Comparison of ENCODE assay signal across 23 cellular contexts in the genomic region with DNA sequence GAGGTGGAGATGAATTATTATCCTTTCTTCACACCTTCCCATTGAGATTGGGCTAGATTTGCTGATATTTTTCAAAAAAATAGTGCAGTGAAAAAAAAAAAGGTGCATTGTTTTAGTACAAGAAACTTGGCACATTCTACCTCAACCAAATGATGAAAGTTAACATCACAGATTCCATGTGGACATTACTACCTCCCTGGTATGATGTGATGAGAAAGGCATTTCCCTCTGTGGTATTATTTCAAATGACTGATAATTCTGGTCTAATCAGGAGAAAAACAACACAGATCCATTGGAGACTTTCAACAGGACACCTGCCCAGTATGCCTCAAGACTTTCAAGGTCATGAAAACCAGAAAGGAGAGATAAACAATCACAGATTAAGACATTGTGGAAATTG.
A peak's percentile ranks its signal among the peaks of the same experiment; 100 is the strongest.
DNase-seq lines count a peak whose midpoint lies in the region; ATAC-seq and TF ChIP-seq lines count a peak whose summit lies in the region.
"Had no signal": no experiment of that assay in that cellular context is flagged by ENCODE, and none has a peak within 500 bp of the region (broad histone marks: within the 10 kb centered on the region; RNA-seq: fewer than 3 reads in every experiment).

No MANE protein-coding gene starts in this region.

- H3K4me3 ChIP-seq in epithelial cell of proximal tubule (ENCODE audit: low read depth, low read length): no peak overlapping the region
- H3K4me3 ChIP-seq: ascending aorta, colonic mucosa, HAP-1, lower lobe of right lung, SJCRH30, thoracic aorta had no signal

- peak; percentile 17 for DNase-seq in HS-27A (ENCODE audit: low read depth)
- DNase-seq in SW 1271 (lab: John Stamatoyannopoulos, UW): peak; percentile 11 to 26
- DNase-seq in epithelial cell of proximal tubule (ENCODE audit: low read depth): peak; percentile 26
- DNase-seq in renal cortical epithelial cell (ENCODE audit: low read depth): peak; percentile 78
- no peak for DNase-seq in putamen (ENCODE audit: low spot score)
- no peak for DNase-seq in stimulated activated CD4-positive, alpha-beta T cell treated with anti-CD3 and anti-CD28 coated beads, Interleukin-4, amount 100 ng/mL, for 24 hours
- DNase-seq: activated CD4-positive, alpha-beta T cell treated with anti-CD3 and anti-CD28 coated beads, Interleukin-2, amount 50 U/mL, for 1 hour; CD4-positive, alpha-beta memory T cell; colonic mucosa; GDM1; KBM-7; lower lobe of right lung; NCI-H1694; NCI-H748 treated with DMSO at 0.1 percent for 48 hours; SJCRH30; stimulated activated CD4-positive, alpha-beta T cell treated with anti-CD3 and anti-CD28 coated beads, Interleukin-2, amount 100 ng/mL, for 48 hours; stimulated activated naive CD4-positive, alpha-beta T cell; T-helper 17 cell had no signal

- ATAC-seq in GM21360 (IDR thresholded peaks at IDR 0.05; ENCODE audit: unreplicated experiment) (no peak), HG03571 (IDR thresholded peaks at IDR 0.05; ENCODE audit: unreplicated experiment) (no peak)
- ATAC-seq: lower lobe of right lung, T-helper 17 cell had no signal

- TF ChIP-seq CTCF in epithelial cell of proximal tubule (conservative IDR thresholded peaks at IDR 0.05; ENCODE audit: low read depth, low read length): no peak

Comparison
In these comparisons a context has a peak if more than half of its experiments do, and no peak if none do; other contexts are left out.
1. DNase-seq: peak in HS-27A (single experiment), SW 1271 (2 of 2), epithelial cell of proximal tubule (single experiment) and renal cortical epithelial cell (single experiment); none in putamen (single experiment) and stimulated activated CD4-positive, alpha-beta T cell treated with anti-CD3 and anti-CD28 coated beads, Interleukin-4, amount 100 ng/mL, for 24 hours (single experiment).